11 cellular contexts compared by ENCODE assay signal in the genomic region with DNA sequence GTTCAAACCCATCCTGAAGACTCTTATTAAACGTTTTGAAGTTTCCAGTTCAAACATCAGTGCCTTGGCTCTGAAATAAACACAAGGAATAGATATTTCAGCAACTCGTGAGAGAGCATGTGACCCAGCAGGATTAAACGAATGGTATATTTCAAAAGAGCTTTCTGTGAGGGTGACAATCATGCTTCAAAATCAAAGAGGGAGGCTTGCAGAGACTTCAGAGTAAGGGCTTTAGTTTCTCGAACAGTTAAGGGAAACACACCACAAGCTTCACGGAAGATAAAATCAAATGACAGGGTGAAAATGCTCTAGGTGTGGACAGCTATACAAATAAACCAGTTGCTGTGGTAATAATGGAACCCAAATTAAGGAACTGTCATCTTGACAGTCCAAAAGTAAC. TPM values are rescaled to one million over a fixed set of nuclear protein-coding genes. Genes with fewer than 3 reads are reported as not detected.
DNase-seq lines count a peak whose midpoint lies in the region; ATAC-seq and TF ChIP-seq lines count a peak whose summit lies in the region.
"Had no signal": no experiment of that assay in that cellular context is flagged by ENCODE, and none has a peak within 500 bp of the region (broad histone marks: within the 10 kb centered on the region; RNA-seq: fewer than 3 reads in every experiment).

No MANE protein-coding gene starts in this region.

- no peaks in the 10 kb centered on the region for H3K36me3 ChIP-seq in Loucy (ENCODE audit: insufficient read depth, low read length)

- no peaks in the 10 kb centered on the region for H4K20me1 ChIP-seq in Loucy (ENCODE audit: insufficient read depth, low read length, poor library complexity, severe bottlenecking)

- no peak for ATAC-seq in GM19023 (IDR thresholded peaks at IDR 0.05; ENCODE audit: unreplicated experiment)

- H3K9ac ChIP-seq in Loucy (ENCODE audit: low read depth, low read length, poor library complexity, severe bottlenecking) = peak overlapping the region; percentile 96
- H3K9ac ChIP-seq: parathyroid adenoma had no signal

- H3K4me3 ChIP-seq in GM08714 (ENCODE audit: low read length) (peak overlapping the region; percentile 15; the same call in 1 of the 2 replicates), Loucy (ENCODE audit: low read length, poor library complexity, severe bottlenecking) (peak overlapping the region; percentile 97)

- H2AFZ ChIP-seq in Loucy (ENCODE audit: low read length) = no peak overlapping the region

- peak overlapping the region; percentile 82 for H3K4me2 ChIP-seq in Loucy (ENCODE audit: low read depth, low read length, poor library complexity, severe bottlenecking)

- no peaks in the 10 kb centered on the region for H3K27me3 ChIP-seq in Loucy (ENCODE audit: insufficient read depth, low read length, poor library complexity, severe bottlenecking)

- peaks cover 18% of the 10 kb centered on the region for H3K36me3 Mint-ChIP-seq in activated naive CD8-positive, alpha-beta T cell
- H3K36me3 Mint-ChIP-seq in neural crest cell (ENCODE audit: low read depth) = peaks cover 2% of the 10 kb centered on the region

- H3K4me3 Mint-ChIP-seq in activated naive CD8-positive, alpha-beta T cell = peak overlapping the region; percentile 99
- peak overlapping the region; percentile 99 for H3K4me3 Mint-ChIP-seq in neural crest cell

- peaks cover 72% of the 10 kb centered on the region for H3K4me1 ChIP-seq in Loucy (ENCODE audit: insufficient read depth, low read length, poor library complexity, severe bottlenecking)

- peaks cover 91% of the 10 kb centered on the region for H3K79me2 ChIP-seq in Loucy (ENCODE audit: insufficient read depth, low read length)

- H3K4me1 Mint-ChIP-seq in activated naive CD8-positive, alpha-beta T cell (ENCODE audit: low read depth) = peaks cover 74% of the 10 kb centered on the region
- peaks cover 67% of the 10 kb centered on the region for H3K4me1 Mint-ChIP-seq in neural crest cell

- no peaks in the 10 kb centered on the region for H3K9me2 ChIP-seq in Loucy (replicated peaks; ENCODE audit: low read depth, low read length)

- no peak for DNase-seq in neural crest cell (ENCODE audit: low read depth, low spot score)
- no peak for DNase-seq in stimulated activated naive CD4-positive, alpha-beta T cell (lab: John Stamatoyannopoulos, UW)
- DNase-seq in NCI-H1048 (lab: John Stamatoyannopoulos, UW) = no peak
- DNase-seq in activated CD8-positive, alpha-beta memory T cell treated with anti-CD3 and anti-CD28 coated beads, Interleukin-2, amount 50 U/mL, for 48 hours = no peak
- DNase-seq: cortex of kidney, NCI-H1436 treated with DMSO at 0.1 percent for 48 hours had no signal

- no peaks in the 10 kb centered on the region for H3K27me3 Mint-ChIP-seq in activated naive CD8-positive, alpha-beta T cell
- no peaks in the 10 kb centered on the region for H3K27me3 Mint-ChIP-seq in neural crest cell (ENCODE audit: low read depth)

- peak overlapping the region; percentile 96 for H3K27ac Mint-ChIP-seq in activated naive CD8-positive, alpha-beta T cell
- no peak overlapping the region for H3K27ac Mint-ChIP-seq in neural crest cell (ENCODE audit: unreplicated experiment)

- no peaks in the 10 kb centered on the region for H3K9me3 Mint-ChIP-seq in activated naive CD8-positive, alpha-beta T cell (ENCODE audit: low read depth)
- no peaks in the 10 kb centered on the region for H3K9me3 Mint-ChIP-seq in neural crest cell

- no peak for TF ChIP-seq CTCF in Loucy (conservative IDR thresholded peaks at IDR 0.05; ENCODE audit: low read length)
- TF ChIP-seq CTCF in neural crest cell (conservative IDR thresholded peaks at IDR 0.05) = no peak

- H3K9me3 ChIP-seq in Loucy (ENCODE audit: insufficient read depth, low read depth, low read length) = no peaks in the 10 kb centered on the region

- no peaks in the 10 kb centered on the region for H3F3A ChIP-seq in Loucy (ENCODE audit: low read depth)

RNA-seq across cellular contexts. Expression of gene HPS4, which starts 1.4 kb away (rescaled TPM):
- total RNA-seq in neural crest cell = 48.5 and 50.9 TPM in 2 replicates

RNA-seq across cellular contexts. Expression of gene SRRD, which starts 1.5 kb away (rescaled TPM):
- 30.8 and 32.4 TPM in 2 replicates for total RNA-seq in neural crest cell

RNA-seq across cellular contexts. Expression of gene TFIP11, which starts 30.1 kb away (rescaled TPM):
- 33.6 and 34.3 TPM in 2 replicates for total RNA-seq in neural crest cell

RNA-seq across cellular contexts. Expression of gene ASPHD2, which starts 53.1 kb away (rescaled TPM):
- 4.5 and 4.9 TPM in 2 replicates for total RNA-seq in neural crest cell
